1 cellular context compared by ENCODE assay signal in the genomic region with DNA sequence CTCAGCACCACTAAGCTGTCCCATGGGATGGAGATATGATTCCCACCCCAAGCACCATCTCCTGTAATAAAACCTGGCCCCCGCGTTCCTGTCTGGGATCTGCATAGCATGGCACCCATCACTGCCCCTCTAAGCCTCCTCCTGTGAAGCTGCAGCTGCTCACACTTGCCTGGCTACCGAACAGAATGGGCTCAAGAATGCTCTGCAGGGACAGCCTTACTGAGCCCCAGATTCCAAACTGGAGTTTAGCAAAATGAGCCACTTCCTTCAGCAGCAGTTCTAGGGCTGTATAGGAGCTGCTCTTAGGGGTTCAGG.
TF ChIP-seq lines count a peak whose summit lies in the region.

No MANE protein-coding gene starts in this region.

TF ChIP-seq in GM12878, 131 proteins besides CTCF, POLR2A, EP300 and RAD21 (continued from another document):
- TF ChIP-seq RELB (IDR thresholded peaks at IDR 0.05; ENCODE audit: low read depth), result peak; percentile 59; the same call in 1 of the 2 replicates
- TF ChIP-seq, protein P1, sequence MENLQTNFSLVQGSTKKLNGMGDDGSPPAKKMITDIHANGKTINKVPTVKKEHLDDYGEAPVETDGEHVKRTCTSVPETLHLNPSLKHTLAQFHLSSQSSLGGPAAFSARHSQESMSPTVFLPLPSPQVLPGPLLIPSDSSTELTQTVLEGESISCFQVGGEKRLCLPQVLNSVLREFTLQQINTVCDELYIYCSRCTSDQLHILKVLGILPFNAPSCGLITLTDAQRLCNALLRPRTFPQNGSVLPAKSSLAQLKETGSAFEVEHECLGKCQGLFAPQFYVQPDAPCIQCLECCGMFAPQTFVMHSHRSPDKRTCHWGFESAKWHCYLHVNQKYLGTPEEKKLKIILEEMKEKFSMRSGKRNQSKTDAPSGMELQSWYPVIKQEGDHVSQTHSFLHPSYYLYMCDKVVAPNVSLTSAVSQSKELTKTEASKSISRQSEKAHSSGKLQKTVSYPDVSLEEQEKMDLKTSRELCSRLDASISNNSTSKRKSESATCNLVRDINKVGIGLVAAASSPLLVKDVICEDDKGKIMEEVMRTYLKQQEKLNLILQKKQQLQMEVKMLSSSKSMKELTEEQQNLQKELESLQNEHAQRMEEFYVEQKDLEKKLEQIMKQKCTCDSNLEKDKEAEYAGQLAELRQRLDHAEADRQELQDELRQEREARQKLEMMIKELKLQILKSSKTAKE (IDR thresholded peaks at IDR 0.05; ENCODE audit: low read depth, poor library complexity, severe bottlenecking), result no peak
- TF ChIP-seq MLLT1 (IDR thresholded peaks at IDR 0.05), result no peak
- TF ChIP-seq MTA2 (IDR thresholded peaks at IDR 0.05; ENCODE audit: low read depth), result peak; percentile 38; the same call in 1 of the 2 replicates
- no peak for TF ChIP-seq POLR2AphosphoS5 (IDR thresholded peaks at IDR 0.05; ENCODE audit: low read length)
- TF ChIP-seq CHD4 (IDR thresholded peaks at IDR 0.05), result no peak
- TF ChIP-seq NBN (IDR thresholded peaks at IDR 0.05), result 0 out of 2 replicates have a peak, but pooled peaks have one; percentile 41
